Comparison of ENCODE assay signal across 12 cellular contexts in genomic region chr12:24798335-24798734, GRCh38.
DNase-seq lines count a peak whose midpoint lies in the region; ATAC-seq lines count a peak whose summit lies in the region.
"Had no signal": no experiment of that assay in that cellular context is flagged by ENCODE, and none has a peak within 500 bp of the region (broad histone marks: within the 10 kb centered on the region; RNA-seq: fewer than 3 reads in every experiment).

No MANE protein-coding gene starts in this region.

- peak overlapping the region; percentile 91 for H3K4me2 ChIP-seq in BLaER1

- DNase-seq in Jurkat, Clone E6-1 (ENCODE audit: low read depth, low spot score): peak; percentile 50
- DNase-seq in HAP-1 (ENCODE audit: low spot score in 2 of 2) (no peak), NCI-H1105 (lab: John Stamatoyannopoulos, UW) (no peak), NCI-H1105 treated with DMSO at 0.1 percent for 48 hours (lab: John Stamatoyannopoulos, UW) (no peak), NCI-H1694 (lab: John Stamatoyannopoulos, UW) (no peak)
- DNase-seq: AML-193, amygdala, GOT3, NCI-H510A had no signal

- H3K9me3 ChIP-seq in BLaER1 (peaks cover 24% of the 10 kb centered on the region), HAP-1 (0 out of 2 replicates have a peak, but pooled peaks cover 3% of the 10 kb centered on the region)

- H3K36me3 ChIP-seq in BLaER1 (no peaks in the 10 kb centered on the region), HAP-1 (replicated peaks) (no peaks in the 10 kb centered on the region)

- H3K27me3 ChIP-seq in BLaER1 (no peaks in the 10 kb centered on the region), HAP-1 (ENCODE audit: low read depth) (no peaks in the 10 kb centered on the region)

- H4K20me1 ChIP-seq in BLaER1: no peaks in the 10 kb centered on the region

- in situ Hi-C loops in HAP-1 (cut with MboI; ENCODE audit: low sequenced_read_pairs): no loop called here

- H3K4me3 ChIP-seq in BLaER1 (peak overlapping the region; percentile 59; the same call in 1 of the 2 replicates), HAP-1 (no peak overlapping the region)
- H3K4me3 ChIP-seq in Jurkat, Clone E6-1 (ENCODE audit: low read length): no peak overlapping the region

- peak overlapping the region; percentile 82 for H3K27ac ChIP-seq in BLaER1

- ATAC-seq in GM19023 (IDR thresholded peaks at IDR 0.05; ENCODE audit: unreplicated experiment) (peak; percentile 77), HG02763 (IDR thresholded peaks at IDR 0.05; ENCODE audit: unreplicated experiment) (peak; percentile 83)

- no peak overlapping the region; the same call in 1 of the 2 replicates for H3K9ac ChIP-seq in BLaER1

- H3K4me1 ChIP-seq in BLaER1 (peaks cover 65% of the 10 kb centered on the region), HAP-1 (peaks cover 9% of the 10 kb centered on the region)
